Comparison of ENCODE assay signal across 1 cellular context in the genomic region with DNA sequence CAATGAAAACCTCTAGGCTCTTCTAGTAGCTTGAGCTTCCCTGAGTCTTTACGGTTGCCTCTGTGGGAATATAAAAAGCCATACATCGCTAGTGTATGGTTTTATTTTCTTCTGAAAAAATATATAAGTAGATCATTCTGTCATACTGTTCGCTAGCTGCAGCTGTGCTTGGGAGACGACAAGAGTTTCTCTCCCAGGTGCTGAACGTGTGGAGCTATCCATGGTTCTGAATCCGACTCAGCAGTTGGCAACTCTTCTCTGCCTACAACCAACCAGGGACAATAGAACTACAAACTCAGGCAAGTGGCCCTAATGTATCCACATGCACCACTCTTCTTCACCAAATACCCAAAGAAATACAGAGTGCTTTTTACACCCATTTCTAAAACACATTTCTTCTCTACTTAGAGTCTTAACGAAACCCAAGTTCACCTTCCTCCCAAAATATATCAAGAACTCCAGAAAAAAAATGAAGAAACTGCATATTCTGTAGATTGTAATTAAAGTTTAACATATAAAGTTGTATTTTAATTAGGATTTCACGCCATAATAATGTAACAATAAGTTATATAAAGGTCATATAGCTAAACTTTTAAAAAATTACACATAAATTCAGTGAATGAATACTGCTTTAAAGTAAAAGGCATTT.
A peak's percentile ranks its signal among the peaks of the same experiment; 100 is the strongest.
TF ChIP-seq lines count a peak whose summit lies in the region.

No MANE protein-coding gene starts in this region.

TF ChIP-seq in WTC11, 78 proteins besides CTCF, POLR2A, EP300 and RAD21 (continued from another document and continues in another):
- TF ChIP-seq, protein P1, sequence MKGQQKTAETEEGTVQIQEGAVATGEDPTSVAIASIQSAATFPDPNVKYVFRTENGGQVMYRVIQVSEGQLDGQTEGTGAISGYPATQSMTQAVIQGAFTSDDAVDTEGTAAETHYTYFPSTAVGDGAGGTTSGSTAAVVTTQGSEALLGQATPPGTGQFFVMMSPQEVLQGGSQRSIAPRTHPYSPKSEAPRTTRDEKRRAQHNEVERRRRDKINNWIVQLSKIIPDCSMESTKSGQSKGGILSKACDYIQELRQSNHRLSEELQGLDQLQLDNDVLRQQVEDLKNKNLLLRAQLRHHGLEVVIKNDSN (CRISPR knock-in tag; IDR thresholded peaks at IDR 0.05), result peak; percentile 90
- peak; percentile 99 for TF ChIP-seq SMAD3 (CRISPR knock-in tag; IDR thresholded peaks at IDR 0.05; ENCODE audit: borderline replicate concordance)
- peak; percentile 99 for TF ChIP-seq CBFB (CRISPR knock-in tag; IDR thresholded peaks at IDR 0.05; ENCODE audit: low read depth)
- TF ChIP-seq, protein P2, sequence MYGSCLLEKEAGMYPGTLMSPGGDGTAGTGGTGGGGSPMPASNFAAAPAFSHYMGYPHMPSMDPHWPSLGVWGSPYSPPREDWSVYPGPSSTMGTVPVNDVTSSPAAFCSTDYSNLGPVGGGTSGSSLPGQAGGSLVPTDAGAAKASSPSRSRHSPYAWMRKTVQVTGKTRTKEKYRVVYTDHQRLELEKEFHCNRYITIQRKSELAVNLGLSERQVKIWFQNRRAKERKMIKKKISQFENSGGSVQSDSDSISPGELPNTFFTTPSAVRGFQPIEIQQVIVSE (CRISPR knock-in tag; IDR thresholded peaks at IDR 0.05; ENCODE audit: borderline replicate concordance), result no peak
- no peak for TF ChIP-seq GTF2I (CRISPR knock-in tag; conservative IDR thresholded peaks at IDR 0.05)
- no peak for TF ChIP-seq JAZF1 (CRISPR knock-in tag; IDR thresholded peaks at IDR 0.05)
- peak; percentile 99 for TF ChIP-seq SMAD4 (CRISPR knock-in tag; IDR thresholded peaks at IDR 0.05)
- no peak for TF ChIP-seq RORB (CRISPR knock-in tag; IDR thresholded peaks at IDR 0.05)
- TF ChIP-seq, protein P3, sequence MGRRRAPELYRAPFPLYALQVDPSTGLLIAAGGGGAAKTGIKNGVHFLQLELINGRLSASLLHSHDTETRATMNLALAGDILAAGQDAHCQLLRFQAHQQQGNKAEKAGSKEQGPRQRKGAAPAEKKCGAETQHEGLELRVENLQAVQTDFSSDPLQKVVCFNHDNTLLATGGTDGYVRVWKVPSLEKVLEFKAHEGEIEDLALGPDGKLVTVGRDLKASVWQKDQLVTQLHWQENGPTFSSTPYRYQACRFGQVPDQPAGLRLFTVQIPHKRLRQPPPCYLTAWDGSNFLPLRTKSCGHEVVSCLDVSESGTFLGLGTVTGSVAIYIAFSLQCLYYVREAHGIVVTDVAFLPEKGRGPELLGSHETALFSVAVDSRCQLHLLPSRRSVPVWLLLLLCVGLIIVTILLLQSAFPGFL (CRISPR knock-in tag; IDR thresholded peaks at IDR 0.05; ENCODE audit: borderline replicate concordance), result peak; percentile 99
- TF ChIP-seq, protein P4, sequence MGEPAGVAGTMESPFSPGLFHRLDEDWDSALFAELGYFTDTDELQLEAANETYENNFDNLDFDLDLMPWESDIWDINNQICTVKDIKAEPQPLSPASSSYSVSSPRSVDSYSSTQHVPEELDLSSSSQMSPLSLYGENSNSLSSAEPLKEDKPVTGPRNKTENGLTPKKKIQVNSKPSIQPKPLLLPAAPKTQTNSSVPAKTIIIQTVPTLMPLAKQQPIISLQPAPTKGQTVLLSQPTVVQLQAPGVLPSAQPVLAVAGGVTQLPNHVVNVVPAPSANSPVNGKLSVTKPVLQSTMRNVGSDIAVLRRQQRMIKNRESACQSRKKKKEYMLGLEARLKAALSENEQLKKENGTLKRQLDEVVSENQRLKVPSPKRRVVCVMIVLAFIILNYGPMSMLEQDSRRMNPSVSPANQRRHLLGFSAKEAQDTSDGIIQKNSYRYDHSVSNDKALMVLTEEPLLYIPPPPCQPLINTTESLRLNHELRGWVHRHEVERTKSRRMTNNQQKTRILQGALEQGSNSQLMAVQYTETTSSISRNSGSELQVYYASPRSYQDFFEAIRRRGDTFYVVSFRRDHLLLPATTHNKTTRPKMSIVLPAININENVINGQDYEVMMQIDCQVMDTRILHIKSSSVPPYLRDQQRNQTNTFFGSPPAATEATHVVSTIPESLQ (CRISPR knock-in tag; IDR thresholded peaks at IDR 0.05), result peak; percentile 94
- TF ChIP-seq, protein P5, sequence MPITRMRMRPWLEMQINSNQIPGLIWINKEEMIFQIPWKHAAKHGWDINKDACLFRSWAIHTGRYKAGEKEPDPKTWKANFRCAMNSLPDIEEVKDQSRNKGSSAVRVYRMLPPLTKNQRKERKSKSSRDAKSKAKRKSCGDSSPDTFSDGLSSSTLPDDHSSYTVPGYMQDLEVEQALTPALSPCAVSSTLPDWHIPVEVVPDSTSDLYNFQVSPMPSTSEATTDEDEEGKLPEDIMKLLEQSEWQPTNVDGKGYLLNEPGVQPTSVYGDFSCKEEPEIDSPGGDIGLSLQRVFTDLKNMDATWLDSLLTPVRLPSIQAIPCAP (CRISPR knock-in tag; IDR thresholded peaks at IDR 0.05), result peak; percentile 99
- TF ChIP-seq IRF2 (CRISPR knock-in tag; IDR thresholded peaks at IDR 0.05; ENCODE audit: borderline replicate concordance, low read depth), result peak; percentile 89; the same call in 1 of the 2 replicates
- TF ChIP-seq ETV6 (CRISPR knock-in tag; IDR thresholded peaks at IDR 0.05), result peak; percentile 99
- TF ChIP-seq, protein P6, sequence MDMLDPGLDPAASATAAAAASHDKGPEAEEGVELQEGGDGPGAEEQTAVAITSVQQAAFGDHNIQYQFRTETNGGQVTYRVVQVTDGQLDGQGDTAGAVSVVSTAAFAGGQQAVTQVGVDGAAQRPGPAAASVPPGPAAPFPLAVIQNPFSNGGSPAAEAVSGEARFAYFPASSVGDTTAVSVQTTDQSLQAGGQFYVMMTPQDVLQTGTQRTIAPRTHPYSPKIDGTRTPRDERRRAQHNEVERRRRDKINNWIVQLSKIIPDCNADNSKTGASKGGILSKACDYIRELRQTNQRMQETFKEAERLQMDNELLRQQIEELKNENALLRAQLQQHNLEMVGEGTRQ (CRISPR knock-in tag; IDR thresholded peaks at IDR 0.05), result peak; percentile 60
- peak; percentile 99 for TF ChIP-seq NFE2L1 (CRISPR knock-in tag; IDR thresholded peaks at IDR 0.05)
- TF ChIP-seq ZNF263 (CRISPR knock-in tag; IDR thresholded peaks at IDR 0.05; ENCODE audit: low read depth), result peak; percentile 72; the same call in 1 of the 2 replicates
- TF ChIP-seq, protein P7, sequence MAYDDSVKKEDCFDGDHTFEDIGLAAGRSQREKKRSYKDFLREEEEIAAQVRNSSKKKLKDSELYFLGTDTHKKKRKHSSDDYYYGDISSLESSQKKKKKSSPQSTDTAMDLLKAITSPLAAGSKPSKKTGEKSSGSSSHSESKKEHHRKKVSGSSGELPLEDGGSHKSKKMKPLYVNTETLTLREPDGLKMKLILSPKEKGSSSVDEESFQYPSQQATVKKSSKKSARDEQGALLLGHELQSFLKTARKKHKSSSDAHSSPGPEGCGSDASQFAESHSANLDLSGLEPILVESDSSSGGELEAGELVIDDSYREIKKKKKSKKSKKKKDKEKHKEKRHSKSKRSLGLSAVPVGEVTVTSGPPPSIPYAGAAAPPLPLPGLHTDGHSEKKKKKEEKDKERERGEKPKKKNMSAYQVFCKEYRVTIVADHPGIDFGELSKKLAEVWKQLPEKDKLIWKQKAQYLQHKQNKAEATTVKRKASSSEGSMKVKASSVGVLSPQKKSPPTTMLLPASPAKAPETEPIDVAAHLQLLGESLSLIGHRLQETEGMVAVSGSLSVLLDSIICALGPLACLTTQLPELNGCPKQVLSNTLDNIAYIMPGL (CRISPR knock-in tag; IDR thresholded peaks at IDR 0.05), result peak; percentile 43; the same call in 1 of the 2 replicates
- peak; percentile 68; the same call in 1 of the 2 replicates for TF ChIP-seq MXD4 (CRISPR knock-in tag; IDR thresholded peaks at IDR 0.05; ENCODE audit: borderline replicate concordance)
- TF ChIP-seq RELA (CRISPR knock-in tag; IDR thresholded peaks at IDR 0.05; ENCODE audit: borderline replicate concordance), result peak; percentile 85
- TF ChIP-seq, protein P8, sequence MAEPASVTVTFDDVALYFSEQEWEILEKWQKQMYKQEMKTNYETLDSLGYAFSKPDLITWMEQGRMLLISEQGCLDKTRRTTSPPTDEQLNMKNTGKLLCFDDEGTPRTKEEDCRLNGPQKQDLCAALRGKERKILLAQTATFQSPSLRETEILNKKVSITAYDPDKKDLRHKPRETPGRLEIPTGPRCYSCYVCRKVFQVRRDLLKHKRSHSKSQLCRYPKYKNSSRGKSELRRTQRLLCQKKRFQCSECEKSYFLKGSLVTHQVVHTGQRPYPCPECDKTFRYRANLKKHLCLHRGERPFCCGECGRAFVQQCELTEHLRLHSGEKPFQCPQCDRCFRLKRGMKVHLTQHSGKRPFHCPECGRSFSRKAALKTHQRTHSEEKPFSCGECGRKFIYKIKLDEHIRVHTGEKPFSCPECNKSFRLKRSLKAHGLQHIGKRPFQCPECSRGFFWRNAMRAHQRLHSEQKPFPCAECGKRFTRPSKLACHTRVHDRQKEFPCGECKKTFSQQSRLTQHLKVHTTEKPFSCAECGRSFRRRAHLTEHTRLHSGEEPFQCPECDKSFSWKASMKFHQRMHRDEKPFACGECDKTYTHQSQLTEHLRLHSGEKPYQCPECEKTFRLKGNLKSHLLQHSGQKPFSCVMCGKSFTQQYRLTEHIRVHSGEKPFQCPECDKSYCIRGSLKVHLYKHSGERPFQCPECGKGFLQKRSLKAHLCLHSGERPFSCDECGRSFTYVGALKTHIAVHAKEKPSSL (CRISPR knock-in tag; conservative IDR thresholded peaks at IDR 0.05), result no peak
- TF ChIP-seq, protein P9, sequence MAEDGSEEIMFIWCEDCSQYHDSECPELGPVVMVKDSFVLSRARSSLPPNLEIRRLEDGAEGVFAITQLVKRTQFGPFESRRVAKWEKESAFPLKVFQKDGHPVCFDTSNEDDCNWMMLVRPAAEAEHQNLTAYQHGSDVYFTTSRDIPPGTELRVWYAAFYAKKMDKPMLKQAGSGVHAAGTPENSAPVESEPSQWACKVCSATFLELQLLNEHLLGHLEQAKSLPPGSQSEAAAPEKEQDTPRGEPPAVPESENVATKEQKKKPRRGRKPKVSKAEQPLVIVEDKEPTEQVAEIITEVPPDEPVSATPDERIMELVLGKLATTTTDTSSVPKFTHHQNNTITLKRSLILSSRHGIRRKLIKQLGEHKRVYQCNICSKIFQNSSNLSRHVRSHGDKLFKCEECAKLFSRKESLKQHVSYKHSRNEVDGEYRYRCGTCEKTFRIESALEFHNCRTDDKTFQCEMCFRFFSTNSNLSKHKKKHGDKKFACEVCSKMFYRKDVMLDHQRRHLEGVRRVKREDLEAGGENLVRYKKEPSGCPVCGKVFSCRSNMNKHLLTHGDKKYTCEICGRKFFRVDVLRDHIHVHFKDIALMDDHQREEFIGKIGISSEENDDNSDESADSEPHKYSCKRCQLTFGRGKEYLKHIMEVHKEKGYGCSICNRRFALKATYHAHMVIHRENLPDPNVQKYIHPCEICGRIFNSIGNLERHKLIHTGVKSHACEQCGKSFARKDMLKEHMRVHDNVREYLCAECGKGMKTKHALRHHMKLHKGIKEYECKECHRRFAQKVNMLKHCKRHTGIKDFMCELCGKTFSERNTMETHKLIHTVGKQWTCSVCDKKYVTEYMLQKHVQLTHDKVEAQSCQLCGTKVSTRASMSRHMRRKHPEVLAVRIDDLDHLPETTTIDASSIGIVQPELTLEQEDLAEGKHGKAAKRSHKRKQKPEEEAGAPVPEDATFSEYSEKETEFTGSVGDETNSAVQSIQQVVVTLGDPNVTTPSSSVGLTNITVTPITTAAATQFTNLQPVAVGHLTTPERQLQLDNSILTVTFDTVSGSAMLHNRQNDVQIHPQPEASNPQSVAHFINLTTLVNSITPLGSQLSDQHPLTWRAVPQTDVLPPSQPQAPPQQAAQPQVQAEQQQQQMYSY (CRISPR knock-in tag; IDR thresholded peaks at IDR 0.05), result peak; percentile 75
- TF ChIP-seq, protein P10, sequence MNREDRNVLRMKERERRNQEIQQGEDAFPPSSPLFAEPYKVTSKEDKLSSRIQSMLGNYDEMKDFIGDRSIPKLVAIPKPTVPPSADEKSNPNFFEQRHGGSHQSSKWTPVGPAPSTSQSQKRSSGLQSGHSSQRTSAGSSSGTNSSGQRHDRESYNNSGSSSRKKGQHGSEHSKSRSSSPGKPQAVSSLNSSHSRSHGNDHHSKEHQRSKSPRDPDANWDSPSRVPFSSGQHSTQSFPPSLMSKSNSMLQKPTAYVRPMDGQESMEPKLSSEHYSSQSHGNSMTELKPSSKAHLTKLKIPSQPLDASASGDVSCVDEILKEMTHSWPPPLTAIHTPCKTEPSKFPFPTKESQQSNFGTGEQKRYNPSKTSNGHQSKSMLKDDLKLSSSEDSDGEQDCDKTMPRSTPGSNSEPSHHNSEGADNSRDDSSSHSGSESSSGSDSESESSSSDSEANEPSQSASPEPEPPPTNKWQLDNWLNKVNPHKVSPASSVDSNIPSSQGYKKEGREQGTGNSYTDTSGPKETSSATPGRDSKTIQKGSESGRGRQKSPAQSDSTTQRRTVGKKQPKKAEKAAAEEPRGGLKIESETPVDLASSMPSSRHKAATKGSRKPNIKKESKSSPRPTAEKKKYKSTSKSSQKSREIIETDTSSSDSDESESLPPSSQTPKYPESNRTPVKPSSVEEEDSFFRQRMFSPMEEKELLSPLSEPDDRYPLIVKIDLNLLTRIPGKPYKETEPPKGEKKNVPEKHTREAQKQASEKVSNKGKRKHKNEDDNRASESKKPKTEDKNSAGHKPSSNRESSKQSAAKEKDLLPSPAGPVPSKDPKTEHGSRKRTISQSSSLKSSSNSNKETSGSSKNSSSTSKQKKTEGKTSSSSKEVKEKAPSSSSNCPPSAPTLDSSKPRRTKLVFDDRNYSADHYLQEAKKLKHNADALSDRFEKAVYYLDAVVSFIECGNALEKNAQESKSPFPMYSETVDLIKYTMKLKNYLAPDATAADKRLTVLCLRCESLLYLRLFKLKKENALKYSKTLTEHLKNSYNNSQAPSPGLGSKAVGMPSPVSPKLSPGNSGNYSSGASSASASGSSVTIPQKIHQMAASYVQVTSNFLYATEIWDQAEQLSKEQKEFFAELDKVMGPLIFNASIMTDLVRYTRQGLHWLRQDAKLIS (CRISPR knock-in tag; IDR thresholded peaks at IDR 0.05; ENCODE audit: borderline replicate concordance), result peak; percentile 97
- TF ChIP-seq FOXK1 (CRISPR knock-in tag; IDR thresholded peaks at IDR 0.05), result peak; percentile 99
- peak; percentile 99 for TF ChIP-seq ZNF219 (CRISPR knock-in tag; IDR thresholded peaks at IDR 0.05; ENCODE audit: borderline replicate concordance)
- TF ChIP-seq, protein P11, sequence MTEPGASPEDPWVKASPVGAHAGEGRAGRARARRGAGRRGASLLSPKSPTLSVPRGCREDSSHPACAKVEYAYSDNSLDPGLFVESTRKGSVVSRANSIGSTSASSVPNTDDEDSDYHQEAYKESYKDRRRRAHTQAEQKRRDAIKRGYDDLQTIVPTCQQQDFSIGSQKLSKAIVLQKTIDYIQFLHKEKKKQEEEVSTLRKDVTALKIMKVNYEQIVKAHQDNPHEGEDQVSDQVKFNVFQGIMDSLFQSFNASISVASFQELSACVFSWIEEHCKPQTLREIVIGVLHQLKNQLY (CRISPR knock-in tag; IDR thresholded peaks at IDR 0.05), result peak; percentile 96; the same call in 1 of the 2 replicates
- TF ChIP-seq NFATC4 (CRISPR knock-in tag; IDR thresholded peaks at IDR 0.05), result no peak
- TF ChIP-seq ZNF416 (CRISPR knock-in tag; IDR thresholded peaks at IDR 0.05), result no peak
- TF ChIP-seq, protein P12, sequence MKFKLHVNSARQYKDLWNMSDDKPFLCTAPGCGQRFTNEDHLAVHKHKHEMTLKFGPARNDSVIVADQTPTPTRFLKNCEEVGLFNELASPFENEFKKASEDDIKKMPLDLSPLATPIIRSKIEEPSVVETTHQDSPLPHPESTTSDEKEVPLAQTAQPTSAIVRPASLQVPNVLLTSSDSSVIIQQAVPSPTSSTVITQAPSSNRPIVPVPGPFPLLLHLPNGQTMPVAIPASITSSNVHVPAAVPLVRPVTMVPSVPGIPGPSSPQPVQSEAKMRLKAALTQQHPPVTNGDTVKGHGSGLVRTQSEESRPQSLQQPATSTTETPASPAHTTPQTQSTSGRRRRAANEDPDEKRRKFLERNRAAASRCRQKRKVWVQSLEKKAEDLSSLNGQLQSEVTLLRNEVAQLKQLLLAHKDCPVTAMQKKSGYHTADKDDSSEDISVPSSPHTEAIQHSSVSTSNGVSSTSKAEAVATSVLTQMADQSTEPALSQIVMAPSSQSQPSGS (CRISPR knock-in tag; IDR thresholded peaks at IDR 0.05; ENCODE audit: borderline replicate concordance, low read depth), result peak; percentile 86; the same call in 1 of the 2 replicates
- peak; percentile 73; the same call in 1 of the 2 replicates for TF ChIP-seq ZNF121 (CRISPR knock-in tag; IDR thresholded peaks at IDR 0.05)
- no peak for TF ChIP-seq SOX15 (CRISPR knock-in tag; IDR thresholded peaks at IDR 0.05)
